6 cellular contexts compared by ENCODE assay signal in genomic region chr16:2250652-2251280, GRCh38.
DNase-seq lines count a peak whose midpoint lies in the region; ATAC-seq, FAIRE-seq and TF ChIP-seq lines count a peak whose summit lies in the region.

No MANE protein-coding gene starts in this region.

- H2AFZ ChIP-seq in SU-DHL-6 (ENCODE audit: low read depth, low read length, severe bottlenecking), result no peak overlapping the region

- no peak for ATAC-seq in HG03135 (IDR thresholded peaks at IDR 0.05; ENCODE audit: unreplicated experiment)

- H3K4me3 ChIP-seq in SU-DHL-6 (ENCODE audit: insufficient read depth, low read length, poor library complexity, severe bottlenecking), result peak overlapping the region; percentile 78

- no peaks in the 10 kb centered on the region for H4K20me1 ChIP-seq in SU-DHL-6 (ENCODE audit: low read depth, low read length)

- DNase-seq in GM18507 (ENCODE audit: extremely low spot score, insufficient read length, low read depth) (no peak), erythroblast (lab: John Stamatoyannopoulos, UW) (peak; percentile 74 to 81), anterior cingulate cortex (lab: John Stamatoyannopoulos, UW) (no peak)
- DNase-seq in stimulated activated CD4-positive, alpha-beta T cell treated with anti-CD3 and anti-CD28 coated beads, Interleukin-12 subunit alpha, Interleukin-12 subunit beta, amount 100 ng/mL, for 4 hours, result peak; percentile 36

- no peaks in the 10 kb centered on the region for H3K27me3 ChIP-seq in SU-DHL-6 (ENCODE audit: low read length)

- peak; percentile 66 for FAIRE-seq in GM18507 (lab: Jason Lieb, UNC)

- peaks cover 34% of the 10 kb centered on the region for H3F3A ChIP-seq in SU-DHL-6 (ENCODE audit: insufficient read depth)

- H3K9ac ChIP-seq in SU-DHL-6 (ENCODE audit: low read length), result peak overlapping the region; percentile 78

- H3K79me2 ChIP-seq in SU-DHL-6 (ENCODE audit: insufficient read depth, low read length), result peaks cover 18% of the 10 kb centered on the region; the same call in 1 of the 2 replicates

- 0 out of 2 replicates have a peak, but pooled peaks cover 5% of the 10 kb centered on the region for H3K36me3 ChIP-seq in SU-DHL-6 (ENCODE audit: low read length)

- peak overlapping the region; percentile 93 for H3K4me2 ChIP-seq in SU-DHL-6 (ENCODE audit: low read depth, low read length, poor library complexity, severe bottlenecking)

- peak overlapping the region; percentile 82 for H3K27ac ChIP-seq in SU-DHL-6 (ENCODE audit: low read depth, low read length)

- no peaks in the 10 kb centered on the region for H3K9me2 ChIP-seq in SU-DHL-6 (replicated peaks; ENCODE audit: insufficient read depth, low read length)

- no peak for TF ChIP-seq POLR2A in erythroblast (IDR thresholded peaks at IDR 0.05; ENCODE audit: low read length)

- no peaks in the 10 kb centered on the region for H3K9me3 ChIP-seq in SU-DHL-6 (ENCODE audit: insufficient read depth, low read length)

- TF ChIP-seq CTCF in SU-DHL-6 (IDR thresholded peaks at IDR 0.05; ENCODE audit: insufficient read depth, low read length, poor library complexity, severe bottlenecking), result no peak

Comparison
In these comparisons a context has a peak if more than half of its experiments do, and no peak if none do; other contexts are left out.
1. DNase-seq: peak in erythroblast (2 of 2) and stimulated activated CD4-positive, alpha-beta T cell treated with anti-CD3 and anti-CD28 coated beads, Interleukin-12 subunit alpha, Interleukin-12 subunit beta, amount 100 ng/mL, for 4 hours (single experiment); none in GM18507 (single experiment) and anterior cingulate cortex (0 of 58).